Comparison of ENCODE assay signal across 1 cellular context in genomic region chr7:7751243-7752092, GRCh38.
TF ChIP-seq lines count a peak whose summit lies in the region.

No MANE protein-coding gene starts in this region.

TF ChIP-seq in H1, 55 proteins besides CTCF, POLR2A, EP300 and RAD21 (continued from another document):
- TF ChIP-seq GABPA (IDR thresholded peaks at IDR 0.05; ENCODE audit: borderline replicate concordance, insufficient read depth, low read length) (no peak), PHF8 (conservative IDR thresholded peaks at IDR 0.05; ENCODE audit: low read depth, low read length) (no peak), KDM4A (IDR thresholded peaks at IDR 0.05; ENCODE audit: low read depth, low read length, severe bottlenecking) (no peak), SIRT6 (IDR thresholded peaks at IDR 0.05; ENCODE audit: low read length) (no peak), HDAC6 (IDR thresholded peaks at IDR 0.05; ENCODE audit: low read depth, low read length) (no peak), RBBP5 (IDR thresholded peaks at IDR 0.05; ENCODE audit: borderline replicate concordance, low read depth, low read length) (no peak), SAP30 (IDR thresholded peaks at IDR 0.05; ENCODE audit: insufficient read depth, insufficient replicate concordance, low read length) (no peak), BCL11A (IDR thresholded peaks at IDR 0.05; ENCODE audit: low read depth in 2 of 2, low read length in 2 of 2) (no peak), HDAC2 (IDR thresholded peaks at IDR 0.05; ENCODE audit: borderline replicate concordance in 1 of 2, low read depth in 2 of 2, low read length in 2 of 2) (no peak), KDM1A (IDR thresholded peaks at IDR 0.05; ENCODE audit: borderline replicate concordance, low read length) (no peak), ASH2L (IDR thresholded peaks at IDR 0.05; ENCODE audit: low read length) (no peak), CHD7 (IDR thresholded peaks at IDR 0.05; ENCODE audit: insufficient replicate concordance, low read length) (no peak), TBP (IDR thresholded peaks at IDR 0.05; ENCODE audit: low read depth, low read length) (no peak), CBX8 (IDR thresholded peaks at IDR 0.05; ENCODE audit: borderline replicate concordance, low read depth, low read length) (no peak)
